Comparison of ENCODE assay signal across 8 cellular contexts in the genomic region with DNA sequence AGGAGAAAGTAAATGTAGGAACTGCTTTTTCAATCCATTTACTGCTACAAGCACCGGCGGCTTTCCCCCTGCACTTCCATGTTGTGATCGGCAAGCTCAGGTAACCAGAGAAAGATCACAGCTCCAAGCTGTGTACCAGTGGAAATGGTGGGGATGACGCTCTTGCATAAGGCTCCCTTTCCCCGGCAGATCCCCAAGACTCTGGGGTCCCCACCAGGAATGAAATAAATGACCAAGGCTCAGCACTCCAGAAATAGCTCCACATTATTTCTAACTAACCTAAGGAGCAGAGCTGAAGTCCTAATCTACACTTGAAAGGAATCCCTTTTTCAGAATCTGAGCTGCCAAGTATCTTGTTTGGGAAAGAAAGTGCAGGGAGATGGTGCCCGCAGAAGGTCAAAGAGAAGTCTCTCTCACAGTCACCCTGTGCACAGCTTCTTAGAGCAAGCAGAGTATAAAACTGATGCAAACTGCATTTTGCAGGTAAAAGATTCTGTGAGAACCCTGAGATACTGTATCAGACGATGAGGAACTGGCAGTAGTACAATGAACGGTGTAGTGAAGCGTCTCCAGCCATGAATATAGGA. TPM values are rescaled to one million over a fixed set of nuclear protein-coding genes. Genes with fewer than 3 reads are reported as not detected.
DNase-seq lines count a peak whose midpoint lies in the region; ATAC-seq and TF ChIP-seq lines count a peak whose summit lies in the region.

No MANE protein-coding gene starts in this region.

- peak overlapping the region; percentile 44 to 51 for H3K4me3 ChIP-seq in left lung
- H3K4me3 ChIP-seq in transverse colon, result peak overlapping the region; percentile 36 to 60 (median 40)

- WGBS in transverse colon (ENCODE audit: low coverage in 1 of 2), 2 donors, result 8 to 20% methylated on average over 1 to 9 of the region's 9 CpGs

- H3K27me3 Mint-ChIP-seq in activated naive CD8-positive, alpha-beta T cell treated with anti-CD3 and anti-CD28 coated beads for 36 hours, result no peaks in the 10 kb centered on the region

- peak overlapping the region; percentile 72 for H3K27ac Mint-ChIP-seq in activated naive CD8-positive, alpha-beta T cell treated with anti-CD3 and anti-CD28 coated beads for 36 hours

- H3K9me3 Mint-ChIP-seq in activated naive CD8-positive, alpha-beta T cell treated with anti-CD3 and anti-CD28 coated beads for 36 hours, result no peaks in the 10 kb centered on the region

- POLR2A ChIA-PET in HEK293T (lab: Yijun Ruan, JAX), result interaction anchor here (0.9 to 3.7 kb wide), 19 partner anchors 7 to 270 kb away, joined by 3 to 39 read pairs (median 5); partner anchors contain the start of genes GGA3, GRB2, MIF4GD and MRPS7

- peaks cover 66% of the 10 kb centered on the region for H3K4me1 Mint-ChIP-seq in activated naive CD8-positive, alpha-beta T cell treated with anti-CD3 and anti-CD28 coated beads for 36 hours

- H3K36me3 ChIP-seq in left lung (peaks cover 0 to 8% of the 10 kb centered on the region in 2 donors), transverse colon (peaks cover 0 to 6% (median 0%) of the 10 kb centered on the region in 4 donors)

- no peak for TF ChIP-seq EP300 in transverse colon (IDR thresholded peaks at IDR 0.05; ENCODE audit: low read depth)

- H3K27me3 ChIP-seq in left lung (no peaks in the 10 kb centered on the region), transverse colon (no peaks in the 10 kb centered on the region)

- H3K4me1 ChIP-seq in left lung (peaks cover 21 to 94% of the 10 kb centered on the region in 2 donors), transverse colon (peaks cover 43 to 77% (median 48%) of the 10 kb centered on the region in 4 donors)

- in situ Hi-C loops in transverse colon (cut with MboI; ENCODE audit: low pct_ligation_motif_present in 1 of 4, low pct_unique_long_range_greater_than_20kb in 1 of 4, low sequenced_read_pairs in 3 of 4), result no loop called here

- CTCF ChIA-PET in HEK293T (lab: Yijun Ruan, JAX), result interaction anchor here (0.9 to 1.7 kb wide), 6 partner anchors 10 to 124 kb away, joined by 3 to 7 read pairs (median 5); partner anchors contain the start of genes MIF4GD and TSEN54

- peak overlapping the region; percentile 92 for H3K4me3 Mint-ChIP-seq in activated naive CD8-positive, alpha-beta T cell treated with anti-CD3 and anti-CD28 coated beads for 36 hours

- peak; percentile 16 for ATAC-seq in HG03432 (IDR thresholded peaks at IDR 0.05; ENCODE audit: unreplicated experiment)
- peak; percentile 2 for ATAC-seq in left lung
- ATAC-seq in HG02678 (IDR thresholded peaks at IDR 0.05; ENCODE audit: unreplicated experiment), result no peak

- no peak for TF ChIP-seq POLR2A in transverse colon (IDR thresholded peaks at IDR 0.05)

- H3K27ac ChIP-seq in left lung (peak overlapping the region; percentile 80 to 82), transverse colon (peak overlapping the region; percentile 81 to 90 (median 84))

- intact Hi-C loops in left lung (cut with DNase I), result loop anchor here in 1 of 2 donors (10.0 kb wide), 1 partner anchor 50 kb away; no protein-coding TSS in a partner anchor
- intact Hi-C loops in transverse colon (cut with DNase I; ENCODE audit: low total_unique reads), result no loop called here

- DNase-seq in DMS53 treated with DMSO at 0.1 percent for 48 hours (lab: John Stamatoyannopoulos, UW; ENCODE audit: unreplicated experiment) (peak; percentile 27), left lung (no peak), transverse colon (no peak), NCI-H345 (lab: John Stamatoyannopoulos, UW) (no peak), HEK293T (ENCODE audit: extremely low spot score) (no peak)
- DNase-seq in activated naive CD8-positive, alpha-beta T cell treated with anti-CD3 and anti-CD28 coated beads for 36 hours, result no peak

- H3K9me3 ChIP-seq in left lung (no peaks in the 10 kb centered on the region), transverse colon (no peaks in the 10 kb centered on the region)

- TF ChIP-seq CTCF in left lung (IDR thresholded peaks at IDR 0.05), result no peak
- TF ChIP-seq CTCF in transverse colon (IDR thresholded peaks at IDR 0.05), result no peak

- peaks cover 20% of the 10 kb centered on the region for H3K36me3 Mint-ChIP-seq in activated naive CD8-positive, alpha-beta T cell treated with anti-CD3 and anti-CD28 coated beads for 36 hours

TF ChIP-seq in HEK293T, 16 proteins besides CTCF, POLR2A, EP300 and RAD21:
- TF ChIP-seq CTBP1 (IDR thresholded peaks at IDR 0.05; ENCODE audit: borderline replicate concordance) (no peak), HDGF (IDR thresholded peaks at IDR 0.05; ENCODE audit: borderline replicate concordance) (no peak), FOXK2 (IDR thresholded peaks at IDR 0.05) (no peak), ZNF384 (IDR thresholded peaks at IDR 0.05) (no peak), NFRKB (IDR thresholded peaks at IDR 0.05) (no peak), SUZ12 (IDR thresholded peaks at IDR 0.05) (no peak), L3MBTL2 (conservative IDR thresholded peaks at IDR 0.05) (no peak)
TF ChIP-seq in HEK293T: peak in this region for 0.

RNA-seq across cellular contexts. Expression of gene GRB2, which starts 11.1 kb away (rescaled TPM):
- total RNA-seq in activated naive CD8-positive, alpha-beta T cell treated with anti-CD3 and anti-CD28 coated beads for 36 hours, result 100 to 1,000 TPM; 161 to 165 TPM
- 100 to 1,000 TPM; 110 to 214 TPM for total RNA-seq in left lung
- 100 to 1,000 TPM; 105 to 183 (median 136) TPM for total RNA-seq in transverse colon
